11 cellular contexts compared by ENCODE assay signal in the genomic region with DNA sequence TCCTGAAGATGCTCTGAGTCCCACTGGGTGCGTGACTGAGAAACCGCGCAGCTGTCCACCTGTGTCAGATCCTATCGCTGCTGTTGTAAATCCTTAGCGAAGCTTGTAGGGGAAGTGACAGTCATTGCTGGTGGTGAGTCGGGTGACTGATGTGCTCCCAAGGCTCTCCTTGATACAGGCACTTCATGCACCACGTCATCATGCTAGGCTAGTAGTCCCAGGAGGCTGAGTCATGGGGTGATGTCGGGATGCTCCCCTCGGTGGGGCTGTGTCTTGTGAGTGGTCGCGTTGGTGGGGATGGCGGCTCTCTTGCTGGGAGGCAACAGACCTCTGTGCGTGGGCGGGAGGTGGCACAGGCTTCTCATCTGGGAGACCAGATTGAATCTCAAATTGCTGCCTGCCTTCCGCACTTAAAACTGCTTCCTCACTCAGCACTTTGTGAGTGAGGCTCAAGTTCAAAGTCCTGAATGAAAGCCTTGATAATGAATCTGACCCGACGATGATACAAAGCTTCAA.
DNase-seq lines count a peak whose midpoint lies in the region; ATAC-seq, FAIRE-seq and TF ChIP-seq lines count a peak whose summit lies in the region.
"Had no signal": no experiment of that assay in that cellular context is flagged by ENCODE, and none has a peak within 500 bp of the region (broad histone marks: within the 10 kb centered on the region; RNA-seq: fewer than 3 reads in every experiment).

No MANE protein-coding gene starts in this region.

- FAIRE-seq in kidney (lab: Jason Lieb, UNC) = no peak

- no peak overlapping the region for H3K4me3 Mint-ChIP-seq in stimulated activated naive CD8-positive, alpha-beta T cell treated with anti-CD3 and anti-CD28 coated beads, Interleukin-15, amount 100 ng/mL, for 72 hours
- H3K4me3 Mint-ChIP-seq: activated naive CD8-positive, alpha-beta T cell had no signal

- TF ChIP-seq CTCF in kidney (IDR thresholded peaks at IDR 0.05; ENCODE audit: borderline replicate concordance, extremely low read depth, insufficient read depth) = no peak

- no peaks in the 10 kb centered on the region for H3K9me3 ChIP-seq in kidney (ENCODE audit: control insufficient read depth in 1 of 2, low read length in 2 of 2)

- DNase-seq in stimulated activated naive CD8-positive, alpha-beta T cell treated with anti-CD3 and anti-CD28 coated beads, Interleukin-15, Interleukin-2, amounts not matched to agents 100 U/mL and 50 U/mL, for 24 hours = peak; percentile 27
- no peak for DNase-seq in stimulated activated naive CD8-positive, alpha-beta T cell treated with anti-CD3 and anti-CD28 coated beads, Interleukin-15, amount 100 ng/mL, for 72 hours
- peak; percentile 44 for DNase-seq in kidney glomerular epithelial cell (lab: John Stamatoyannopoulos, UW)
- DNase-seq in kidney = no peak
- no peak for DNase-seq in medulla oblongata (ENCODE audit: extremely low spot score)
- no peak for DNase-seq in SHP77 treated with DMSO at 0.1 percent for 48 hours (lab: John Stamatoyannopoulos, UW)
- DNase-seq: GOT3 had no signal

- no peaks in the 10 kb centered on the region for H3K4me1 Mint-ChIP-seq in stimulated activated naive CD8-positive, alpha-beta T cell treated with anti-CD3 and anti-CD28 coated beads, Interleukin-15, amount 100 ng/mL, for 72 hours

- H3K4me1 ChIP-seq in kidney (ENCODE audit: control insufficient read depth in 1 of 2, insufficient read depth in 1 of 2, low read depth in 1 of 2, low read length in 2 of 2) = peaks cover 15 to 23% of the 10 kb centered on the region in 2 donors

- intact Hi-C loops in kidney (cut with DNase I) = no loop called here

- H3K4me3 ChIP-seq in kidney (ENCODE audit: low read length in 2 of 2) = peak overlapping the region in 1 of 2 donors; percentile 39

- peak; percentile 46 for ATAC-seq in stimulated activated naive CD8-positive, alpha-beta T cell treated with anti-CD3 and anti-CD28 coated beads, Interleukin-15, Interleukin-2, amounts not matched to agents 100 U/mL and 50 U/mL, for 24 hours
- no peak for ATAC-seq in stimulated activated naive CD8-positive, alpha-beta T cell treated with anti-CD3 and anti-CD28 coated beads, Interleukin-15, amount 100 ng/mL, for 72 hours
- ATAC-seq in SK-N-SH treated with all-trans-retinoic acid at 6 μM for 48 hours (peak; percentile 77), HG02610 (IDR thresholded peaks at IDR 0.05; ENCODE audit: unreplicated experiment) (no peak)

- H3K27me3 Mint-ChIP-seq in stimulated activated naive CD8-positive, alpha-beta T cell treated with anti-CD3 and anti-CD28 coated beads, Interleukin-15, amount 100 ng/mL, for 72 hours = no peaks in the 10 kb centered on the region

- H3K27ac ChIP-seq in kidney (ENCODE audit: low read depth in 2 of 2, low read length in 2 of 2) = peak overlapping the region in 1 of 2 donors; percentile 33
- H3K27ac ChIP-seq: KMS-11 had no signal

- H3K36me3 ChIP-seq in kidney (ENCODE audit: control insufficient read depth in 1 of 2, insufficient read depth in 2 of 2, low read length in 2 of 2) = no peaks in the 10 kb centered on the region

- no peak overlapping the region for H3K9ac ChIP-seq in kidney (ENCODE audit: low read length in 2 of 2)
- H3K9ac ChIP-seq: KMS-11 had no signal

- no peak overlapping the region for H3K27ac Mint-ChIP-seq in stimulated activated naive CD8-positive, alpha-beta T cell treated with anti-CD3 and anti-CD28 coated beads, Interleukin-15, amount 100 ng/mL, for 72 hours
- H3K27ac Mint-ChIP-seq: activated naive CD8-positive, alpha-beta T cell had no signal

- H3K9me3 Mint-ChIP-seq in stimulated activated naive CD8-positive, alpha-beta T cell treated with anti-CD3 and anti-CD28 coated beads, Interleukin-15, amount 100 ng/mL, for 72 hours = no peaks in the 10 kb centered on the region

TF ChIP-seq in SK-N-SH treated with all-trans-retinoic acid at 6 μM for 48 hours, 23 proteins besides CTCF, POLR2A, EP300 and RAD21:
- TF ChIP-seq OSR1 (CRISPR knock-in tag; IDR thresholded peaks at IDR 0.05) (no peak), ZNF565 (CRISPR knock-in tag; conservative IDR thresholded peaks at IDR 0.05; ENCODE audit: low read depth) (no peak), GLIS3 (CRISPR knock-in tag; IDR thresholded peaks at IDR 0.05) (no peak), ISL1 (CRISPR knock-in tag; IDR thresholded peaks at IDR 0.05) (no peak), TOX (CRISPR knock-in tag; IDR thresholded peaks at IDR 0.05; ENCODE audit: borderline replicate concordance) (no peak), BACH2 (CRISPR knock-in tag; IDR thresholded peaks at IDR 0.05; ENCODE audit: borderline replicate concordance) (no peak), ZFP3 (CRISPR knock-in tag; IDR thresholded peaks at IDR 0.05) (no peak), TCF4 (CRISPR knock-in tag; IDR thresholded peaks at IDR 0.05; ENCODE audit: borderline replicate concordance) (no peak), ESRRG (CRISPR knock-in tag; IDR thresholded peaks at IDR 0.05) (no peak), ZC3H10 (CRISPR knock-in tag; IDR thresholded peaks at IDR 0.05) (no peak), RARB (CRISPR knock-in tag; IDR thresholded peaks at IDR 0.05) (no peak), ZNF8 (CRISPR knock-in tag; IDR thresholded peaks at IDR 0.05) (no peak), ZFP30 (CRISPR knock-in tag; IDR thresholded peaks at IDR 0.05) (no peak), CSDC2 (CRISPR knock-in tag; IDR thresholded peaks at IDR 0.05) (no peak), PPARA (CRISPR knock-in tag; IDR thresholded peaks at IDR 0.05; ENCODE audit: borderline replicate concordance) (no peak), ZNF70 (CRISPR knock-in tag; IDR thresholded peaks at IDR 0.05) (no peak), ARNTL (CRISPR knock-in tag; IDR thresholded peaks at IDR 0.05; ENCODE audit: borderline replicate concordance, low read depth) (no peak)
- TF ChIP-seq, protein P1, sequence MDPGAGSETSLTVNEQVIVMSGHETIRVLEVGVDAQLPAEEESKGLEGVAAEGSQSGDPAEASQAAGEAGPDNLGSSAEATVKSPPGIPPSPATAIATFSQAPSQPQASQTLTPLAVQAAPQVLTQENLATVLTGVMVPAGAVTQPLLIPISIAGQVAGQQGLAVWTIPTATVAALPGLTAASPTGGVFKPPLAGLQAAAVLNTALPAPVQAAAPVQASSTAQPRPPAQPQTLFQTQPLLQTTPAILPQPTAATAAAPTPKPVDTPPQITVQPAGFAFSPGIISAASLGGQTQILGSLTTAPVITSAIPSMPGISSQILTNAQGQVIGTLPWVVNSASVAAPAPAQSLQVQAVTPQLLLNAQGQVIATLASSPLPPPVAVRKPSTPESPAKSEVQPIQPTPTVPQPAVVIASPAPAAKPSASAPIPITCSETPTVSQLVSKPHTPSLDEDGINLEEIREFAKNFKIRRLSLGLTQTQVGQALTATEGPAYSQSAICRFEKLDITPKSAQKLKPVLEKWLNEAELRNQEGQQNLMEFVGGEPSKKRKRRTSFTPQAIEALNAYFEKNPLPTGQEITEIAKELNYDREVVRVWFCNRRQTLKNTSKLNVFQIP (CRISPR knock-in tag; IDR thresholded peaks at IDR 0.05; ENCODE audit: borderline replicate concordance, low read depth) = no peak
- TF ChIP-seq, protein P2, sequence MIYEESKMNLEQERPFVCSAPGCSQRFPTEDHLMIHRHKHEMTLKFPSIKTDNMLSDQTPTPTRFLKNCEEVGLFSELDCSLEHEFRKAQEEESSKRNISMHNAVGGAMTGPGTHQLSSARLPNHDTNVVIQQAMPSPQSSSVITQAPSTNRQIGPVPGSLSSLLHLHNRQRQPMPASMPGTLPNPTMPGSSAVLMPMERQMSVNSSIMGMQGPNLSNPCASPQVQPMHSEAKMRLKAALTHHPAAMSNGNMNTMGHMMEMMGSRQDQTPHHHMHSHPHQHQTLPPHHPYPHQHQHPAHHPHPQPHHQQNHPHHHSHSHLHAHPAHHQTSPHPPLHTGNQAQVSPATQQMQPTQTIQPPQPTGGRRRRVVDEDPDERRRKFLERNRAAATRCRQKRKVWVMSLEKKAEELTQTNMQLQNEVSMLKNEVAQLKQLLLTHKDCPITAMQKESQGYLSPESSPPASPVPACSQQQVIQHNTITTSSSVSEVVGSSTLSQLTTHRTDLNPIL (CRISPR knock-in tag; IDR thresholded peaks at IDR 0.05; ENCODE audit: low read depth) = no peak
- TF ChIP-seq, protein P3, sequence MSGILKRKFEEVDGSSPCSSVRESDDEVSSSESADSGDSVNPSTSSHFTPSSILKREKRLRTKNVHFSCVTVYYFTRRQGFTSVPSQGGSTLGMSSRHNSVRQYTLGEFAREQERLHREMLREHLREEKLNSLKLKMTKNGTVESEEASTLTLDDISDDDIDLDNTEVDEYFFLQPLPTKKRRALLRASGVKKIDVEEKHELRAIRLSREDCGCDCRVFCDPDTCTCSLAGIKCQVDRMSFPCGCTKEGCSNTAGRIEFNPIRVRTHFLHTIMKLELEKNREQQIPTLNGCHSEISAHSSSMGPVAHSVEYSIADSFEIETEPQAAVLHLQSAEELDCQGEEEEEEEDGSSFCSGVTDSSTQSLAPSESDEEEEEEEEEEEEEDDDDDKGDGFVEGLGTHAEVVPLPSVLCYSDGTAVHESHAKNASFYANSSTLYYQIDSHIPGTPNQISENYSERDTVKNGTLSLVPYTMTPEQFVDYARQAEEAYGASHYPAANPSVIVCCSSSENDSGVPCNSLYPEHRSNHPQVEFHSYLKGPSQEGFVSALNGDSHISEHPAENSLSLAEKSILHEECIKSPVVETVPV (CRISPR knock-in tag; IDR thresholded peaks at IDR 0.05) = no peak

Comparison
In these comparisons a context has a peak if more than half of its experiments do, and no peak if none do; other contexts are left out.
1. ATAC-seq: peak in stimulated activated naive CD8-positive, alpha-beta T cell treated with anti-CD3 and anti-CD28 coated beads, Interleukin-15, Interleukin-2, amounts not matched to agents 100 U/mL and 50 U/mL, for 24 hours (single experiment) and SK-N-SH treated with all-trans-retinoic acid at 6 μM for 48 hours (single experiment); none in stimulated activated naive CD8-positive, alpha-beta T cell treated with anti-CD3 and anti-CD28 coated beads, Interleukin-15, amount 100 ng/mL, for 72 hours (single experiment) and HG02610 (single experiment).
2. DNase-seq: peak in stimulated activated naive CD8-positive, alpha-beta T cell treated with anti-CD3 and anti-CD28 coated beads, Interleukin-15, Interleukin-2, amounts not matched to agents 100 U/mL and 50 U/mL, for 24 hours (single experiment) and kidney glomerular epithelial cell (single experiment); none in stimulated activated naive CD8-positive, alpha-beta T cell treated with anti-CD3 and anti-CD28 coated beads, Interleukin-15, amount 100 ng/mL, for 72 hours (0 of 2), kidney (single experiment), medulla oblongata (single experiment) and SHP77 treated with DMSO at 0.1 percent for 48 hours (single experiment).